ENCODE assay signal across 20 cellular contexts in genomic region chr19:31627824-31628223, GRCh38.
"Had no signal": no experiment of that assay in that cellular context is flagged by ENCODE, and none has a peak within 500 bp of the region (broad histone marks: within the 10 kb centered on the region; RNA-seq: fewer than 3 reads in every experiment).

No MANE protein-coding gene starts in this region.

- H3K27me3 Mint-ChIP-seq: naive B cell had no signal

- H3K27ac ChIP-seq: cardiac muscle cell, heart right ventricle, parathyroid adenoma, prostate gland, right lobe of liver, spleen, thoracic aorta, transverse colon had no signal

- H3K9ac ChIP-seq: parathyroid adenoma had no signal

- H3K27ac Mint-ChIP-seq: mesothelial cell of epicardium; stimulated activated naive B cell treated with anti-CD40 and anti-IgM and Interleukin-4, amounts not matched to agents 10 μg/mL and 1 μg/mL and 100 μg/mL, for 72 hours; stimulated activated naive CD8-positive, alpha-beta T cell treated with anti-CD3 and anti-CD28 coated beads, Interleukin-15, amount 100 ng/mL, for 72 hours had no signal

- H3K9me3 Mint-ChIP-seq: nephron; stimulated activated naive B cell treated with anti-CD40 and anti-IgM and Interleukin-4, amounts not matched to agents 10 μg/mL and 1 μg/mL and 100 μg/mL, for 72 hours; stimulated activated naive CD8-positive, alpha-beta T cell treated with anti-CD3 and anti-CD28 coated beads, Interleukin-15, amount 100 ng/mL, for 72 hours had no signal

- DNase-seq: dermis blood vessel endothelial cell; heart right ventricle; hypothalamus; mammary epithelial cell; naive B cell; right lobe of liver; spleen; stimulated activated CD4-positive, alpha-beta T cell treated with anti-CD3 and anti-CD28 coated beads, Interleukin-15, amount 100 ng/mL, for 24 hours; stimulated activated CD4-positive, alpha-beta T cell treated with anti-CD3 and anti-CD28 coated beads, Interleukin-1b, Interleukin-23, amount 100 ng/mL, for 48 hours; stimulated activated CD4-positive, alpha-beta T cell treated with anti-CD3 and anti-CD28 coated beads, Interleukin-4, amount 100 ng/mL, for 24 hours; stimulated activated naive B cell treated with anti-CD40 and anti-IgM and Interleukin-4, amounts not matched to agents 10 μg/mL and 1 μg/mL and 100 μg/mL, for 72 hours; stimulated activated naive CD8-positive, alpha-beta T cell treated with anti-CD3 and anti-CD28 coated beads, Interleukin-15, amount 100 ng/mL, for 72 hours; transverse colon had no signal

- H3K4me3 Mint-ChIP-seq: mesothelial cell of epicardium; naive B cell; nephron; stimulated activated naive B cell treated with anti-CD40 and anti-IgM and Interleukin-4, amounts not matched to agents 10 μg/mL and 1 μg/mL and 100 μg/mL, for 72 hours; stimulated activated naive CD8-positive, alpha-beta T cell treated with anti-CD3 and anti-CD28 coated beads, Interleukin-15, amount 100 ng/mL, for 72 hours had no signal

- H3K79me2 ChIP-seq: parathyroid adenoma had no signal

- H3K27me3 ChIP-seq: cardiac muscle cell, right lobe of liver, spleen, transverse colon had no signal

- H3K4me1 Mint-ChIP-seq: naive B cell; stimulated activated naive B cell treated with anti-CD40 and anti-IgM and Interleukin-4, amounts not matched to agents 10 μg/mL and 1 μg/mL and 100 μg/mL, for 72 hours; stimulated activated naive CD8-positive, alpha-beta T cell treated with anti-CD3 and anti-CD28 coated beads, Interleukin-15, amount 100 ng/mL, for 72 hours had no signal

- H3K9me3 ChIP-seq: heart right ventricle, prostate gland, right lobe of liver, thoracic aorta, transverse colon had no signal

- H3K4me3 ChIP-seq: cardiac muscle cell, heart right ventricle, prostate gland, right lobe of liver, spleen, thoracic aorta, transverse colon had no signal

- H3K36me3 ChIP-seq: cardiac muscle cell, heart right ventricle, prostate gland, right lobe of liver, spleen, thoracic aorta, transverse colon had no signal

- H2AFZ ChIP-seq: parathyroid adenoma had no signal

- H3K4me1 ChIP-seq: heart right ventricle, parathyroid adenoma, prostate gland, right lobe of liver, spleen, transverse colon had no signal

- H3K36me3 Mint-ChIP-seq: mesothelial cell of epicardium; naive B cell; stimulated activated naive B cell treated with anti-CD40 and anti-IgM and Interleukin-4, amounts not matched to agents 10 μg/mL and 1 μg/mL and 100 μg/mL, for 72 hours had no signal

- ATAC-seq: heart right ventricle; left lobe of liver; right lobe of liver; stimulated activated naive B cell treated with anti-CD40 and anti-IgM and Interleukin-4, amounts not matched to agents 10 μg/mL and 1 μg/mL and 100 μg/mL, for 72 hours; stimulated activated naive CD8-positive, alpha-beta T cell treated with anti-CD3 and anti-CD28 coated beads, Interleukin-15, amount 100 ng/mL, for 72 hours had no signal
